ENCODE assay signal across 30 cellular contexts in genomic region chr5:159976921-159977320, GRCh38.
"Had no signal": no experiment of that assay in that cellular context is flagged by ENCODE, and none has a peak within 500 bp of the region (broad histone marks: within the 10 kb centered on the region; RNA-seq: fewer than 3 reads in every experiment).

No MANE protein-coding gene starts in this region.

- H3K4me2 ChIP-seq: smooth muscle cell had no signal

- H3K9me3 ChIP-seq: neutrophil, ovary, psoas muscle, spleen, suprapubic skin, testis, tibial artery, transverse colon, upper lobe of right lung, uterus had no signal

- H3K27ac ChIP-seq: neutrophil, ovary, parathyroid adenoma, psoas muscle, skin epidermis, spleen, suprapubic skin, testis, tibial artery, transverse colon, upper lobe of right lung, uterus had no signal

- H3K9ac ChIP-seq: parathyroid adenoma had no signal

- H3K4me3 ChIP-seq: ovary, psoas muscle, skin epidermis, smooth muscle cell, spleen, suprapubic skin, testis, tibial artery, transverse colon, upper lobe of right lung, uterus had no signal

- H3K4me1 ChIP-seq: parathyroid adenoma, psoas muscle, testis, uterus had no signal

- H3K27me3 ChIP-seq: ovary, testis, uterus had no signal

- H3K36me3 ChIP-seq: neutrophil, ovary, spleen, suprapubic skin, tibial artery, transverse colon, upper lobe of right lung, uterus had no signal

- ATAC-seq: naive thymus-derived CD8-positive, alpha-beta T cell; natural killer cell treated with Interleukin-12 subunit alpha and Interleukin-12 subunit beta and Interleukin-15 and Interleukin-18, amount 100 ng/mL, for 72 hours; psoas muscle; right cardiac atrium; sciatic nerve; stimulated activated memory B cell treated with anti-CD40 and anti-IgM and Interleukin-4, amounts not matched to agents 10 μg/mL and 1 μg/mL and 100 μg/mL, for 72 hours; stimulated activated naive CD8-positive, alpha-beta T cell treated with anti-CD3 and anti-CD28 coated beads, Interleukin-15, amount 100 ng/mL, for 72 hours; stimulated activated naive CD8-positive, alpha-beta T cell treated with anti-CD3 and anti-CD28 coated beads, Interleukin-15, Interleukin-2, amounts not matched to agents 100 U/mL and 50 U/mL, for 24 hours; upper lobe of right lung had no signal

- H3K79me2 ChIP-seq: parathyroid adenoma had no signal

- DNase-seq: naive thymus-derived CD8-positive, alpha-beta T cell; nephron progenitor cell; nucleus accumbens; ovary; posterior cingulate gyrus; psoas muscle; right cardiac atrium; spleen; stimulated activated CD4-positive, alpha-beta T cell treated with anti-CD3 and anti-CD28 coated beads, Interleukin-12 subunit alpha, Interleukin-12 subunit beta, amount 100 ng/mL, for 4 hours; stimulated activated CD4-positive, alpha-beta T cell treated with anti-CD3 and anti-CD28 coated beads, Interleukin-1b, Interleukin-23, amount 100 ng/mL, for 48 hours; stimulated activated CD4-positive, alpha-beta T cell treated with anti-CD3 and anti-CD28 coated beads, Interleukin-4, amount 100 ng/mL, for 1 hour; stimulated activated CD4-positive, alpha-beta T cell treated with anti-CD3 and anti-CD28 coated beads, Interleukin-4, amount 100 ng/mL, for 4 hours; stimulated activated CD8-positive, alpha-beta memory T cell treated with anti-CD3 and anti-CD28 coated beads, Interleukin-4, amount 100 ng/mL, for 48 hours; stimulated activated naive CD4-positive, alpha-beta T cell; stimulated activated naive CD8-positive, alpha-beta T cell treated with anti-CD3 and anti-CD28 coated beads, Interleukin-15, amount 100 ng/mL, for 72 hours; stimulated activated naive CD8-positive, alpha-beta T cell treated with anti-CD3 and anti-CD28 coated beads, Interleukin-15, Interleukin-2, amounts not matched to agents 100 U/mL and 50 U/mL, for 24 hours; substantia nigra; testis; tibial artery; transverse colon; upper lobe of right lung; uterus had no signal

- H2AFZ ChIP-seq: parathyroid adenoma had no signal
